Comparison of ENCODE assay signal across 10 cellular contexts in the genomic region with DNA sequence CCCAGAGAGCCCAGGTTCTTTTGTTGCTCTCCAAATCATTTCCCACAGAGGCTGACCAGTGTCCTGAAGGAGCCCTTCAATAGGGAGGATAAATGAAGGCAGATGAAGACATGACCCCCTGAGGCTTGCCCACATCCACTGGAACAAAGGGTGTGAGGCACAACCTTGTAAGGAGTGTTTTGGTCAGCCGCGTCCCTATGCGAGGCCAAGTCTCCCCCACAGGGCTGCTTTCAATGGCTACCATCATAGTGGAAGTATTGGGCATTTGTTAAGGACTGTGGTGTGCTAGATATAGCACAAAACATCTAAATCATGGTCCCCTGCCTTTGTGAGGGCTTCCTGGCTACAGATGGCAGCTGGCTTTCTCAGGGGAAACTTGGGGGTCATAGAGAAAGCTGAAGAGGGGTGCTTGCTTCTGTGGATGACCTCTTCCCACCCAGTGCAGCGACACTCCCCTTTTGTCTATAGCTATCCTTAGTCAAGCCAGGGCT.
DNase-seq lines count a peak whose midpoint lies in the region; ATAC-seq, FAIRE-seq and TF ChIP-seq lines count a peak whose summit lies in the region.
"Had no signal": no experiment of that assay in that cellular context is flagged by ENCODE, and none has a peak within 500 bp of the region (broad histone marks: within the 10 kb centered on the region; RNA-seq: fewer than 3 reads in every experiment).

No MANE protein-coding gene starts in this region.

- no peak overlapping the region for H3K27ac Mint-ChIP-seq in activated naive CD4-positive, alpha-beta T cell treated with anti-CD3 and anti-CD28 coated beads, Interleukin-2, amount 10 ng/mL, durations not matched to agents 7 days and 5 days
- H3K27ac Mint-ChIP-seq in activated CD4-positive, alpha-beta memory T cell treated with anti-CD3 and anti-CD28 coated beads, Interleukin-2, amount 10 ng/mL, durations not matched to agents 7 days and 5 days, result no peak overlapping the region
- H3K27ac Mint-ChIP-seq: T-helper 1 cell treated with Interleukin-12 subunit alpha and Interleukin-12 subunit beta and Interleukin-4 antibody, amounts not matched to agents 30 μg/mL and 1 μg/mL, for 36 hours had no signal

- H2AFZ ChIP-seq in keratinocyte (ENCODE audit: control insufficient read depth, low read length) (no peak overlapping the region), smooth muscle cell (ENCODE audit: low read depth) (no peak overlapping the region)

- POLR2A ChIA-PET in activated CD4-positive, alpha-beta memory T cell treated with anti-CD3 and anti-CD28 coated beads, Interleukin-2, amount 10 ng/mL, durations not matched to agents 7 days and 5 days (lab: Charles Lee), result no interaction called here

- peak; percentile 5 for ATAC-seq in GM18907 (IDR thresholded peaks at IDR 0.05; ENCODE audit: unreplicated experiment)
- ATAC-seq in GM19023 (IDR thresholded peaks at IDR 0.05; ENCODE audit: unreplicated experiment), result no peak

- FAIRE-seq in keratinocyte (lab: Jason Lieb, UNC), result no peak

- H3K27me3 ChIP-seq in adrenal gland (no peaks in the 10 kb centered on the region), keratinocyte (ENCODE audit: control insufficient read depth, extremely low read depth, insufficient read depth, low read length) (no peaks in the 10 kb centered on the region), smooth muscle cell (ENCODE audit: low read depth) (no peaks in the 10 kb centered on the region)

- H3K4me1 ChIP-seq in adrenal gland (replicated peaks in 1 of 2), result peaks cover 13 to 14% of the 10 kb centered on the region in 2 donors
- peaks cover 34% of the 10 kb centered on the region for H3K4me1 ChIP-seq in keratinocyte (ENCODE audit: control insufficient read depth, extremely low read depth, insufficient read depth, low read length)
- peaks cover 47% of the 10 kb centered on the region for H3K4me1 ChIP-seq in smooth muscle cell (ENCODE audit: low read depth)

- H4K20me1 ChIP-seq in keratinocyte (ENCODE audit: control insufficient read depth, extremely low read depth, insufficient read depth, low read length) (no peaks in the 10 kb centered on the region), smooth muscle cell (ENCODE audit: low read depth) (no peaks in the 10 kb centered on the region)

- no peak for DNase-seq in adrenal gland
- DNase-seq in keratinocyte (ENCODE audit: low read depth, low spot score), result no peak
- DNase-seq in smooth muscle cell (lab: John Stamatoyannopoulos, UW; ENCODE audit: unreplicated experiment), result no peak
- DNase-seq in foreskin melanocyte, result no peak
- no peak for DNase-seq in activated naive CD4-positive, alpha-beta T cell treated with anti-CD3 and anti-CD28 coated beads, Interleukin-2, amount 10 ng/mL, durations not matched to agents 7 days and 5 days
- DNase-seq in activated CD4-positive, alpha-beta memory T cell treated with anti-CD3 and anti-CD28 coated beads, Interleukin-2, amount 10 ng/mL, durations not matched to agents 7 days and 5 days, result no peak
- DNase-seq: activated T-cell treated with anti-CD3 and anti-CD28 coated beads, Interleukin-2, amount 50 U/mL, for 4 hours had no signal

- no peaks in the 10 kb centered on the region for H3K79me2 ChIP-seq in keratinocyte (ENCODE audit: control insufficient read depth, insufficient read depth, low read length)
- H3K79me2 ChIP-seq in smooth muscle cell (ENCODE audit: low read depth), result no peaks in the 10 kb centered on the region

- peaks cover 9% of the 10 kb centered on the region for H3K4me1 Mint-ChIP-seq in activated naive CD4-positive, alpha-beta T cell treated with anti-CD3 and anti-CD28 coated beads, Interleukin-2, amount 10 ng/mL, durations not matched to agents 7 days and 5 days
- H3K4me1 Mint-ChIP-seq in activated CD4-positive, alpha-beta memory T cell treated with anti-CD3 and anti-CD28 coated beads, Interleukin-2, amount 10 ng/mL, durations not matched to agents 7 days and 5 days, result no peaks in the 10 kb centered on the region

- H3K9me1 ChIP-seq in keratinocyte (ENCODE audit: control insufficient read depth, extremely low read depth, insufficient read depth, low read length), result no peaks in the 10 kb centered on the region

- H3K9me3 Mint-ChIP-seq in activated naive CD4-positive, alpha-beta T cell treated with anti-CD3 and anti-CD28 coated beads, Interleukin-2, amount 10 ng/mL, durations not matched to agents 7 days and 5 days, result no peaks in the 10 kb centered on the region
- no peaks in the 10 kb centered on the region for H3K9me3 Mint-ChIP-seq in activated CD4-positive, alpha-beta memory T cell treated with anti-CD3 and anti-CD28 coated beads, Interleukin-2, amount 10 ng/mL, durations not matched to agents 7 days and 5 days
- H3K9me3 Mint-ChIP-seq: activated T-cell treated with anti-CD3 and anti-CD28 coated beads, Interleukin-2, amount 50 U/mL, for 4 hours had no signal

- no peak for TF ChIP-seq CTCF in adrenal gland (IDR thresholded peaks at IDR 0.05)
- TF ChIP-seq CTCF in keratinocyte (optimal IDR thresholded peaks at IDR 0.05 in 1 of 3, IDR thresholded peaks at IDR 0.05 in 1 of 3, conservative IDR thresholded peaks at IDR 0.05 in 1 of 3; ENCODE audit: extremely low read depth in 1 of 3, insufficient read depth in 2 of 3, low read length in 3 of 3), result no peak
- no peak for TF ChIP-seq CTCF in smooth muscle cell (IDR thresholded peaks at IDR 0.05; ENCODE audit: borderline replicate concordance, insufficient read depth, poor library complexity, severe bottlenecking)

- H3K9me3 ChIP-seq in adrenal gland (replicated peaks in 1 of 3) (no peaks in the 10 kb centered on the region), keratinocyte (ENCODE audit: control insufficient read depth, low read depth, low read length) (no peaks in the 10 kb centered on the region), smooth muscle cell (replicated peaks; ENCODE audit: low read depth) (no peaks in the 10 kb centered on the region)

- 97 to 100% (median 99%) methylated on average over 1 to 4 of the region's 4 CpGs for WGBS in adrenal gland, 4 donors
- 94% methylated on average over 4 of the region's 4 CpGs for WGBS in smooth muscle cell (ENCODE audit: low lambda C conversion rate)

- no peak overlapping the region for H3K4me3 Mint-ChIP-seq in activated naive CD4-positive, alpha-beta T cell treated with anti-CD3 and anti-CD28 coated beads, Interleukin-2, amount 10 ng/mL, durations not matched to agents 7 days and 5 days
- no peak overlapping the region for H3K4me3 Mint-ChIP-seq in activated CD4-positive, alpha-beta memory T cell treated with anti-CD3 and anti-CD28 coated beads, Interleukin-2, amount 10 ng/mL, durations not matched to agents 7 days and 5 days
- H3K4me3 Mint-ChIP-seq: activated T-cell treated with anti-CD3 and anti-CD28 coated beads, Interleukin-2, amount 50 U/mL, for 4 hours; T-helper 1 cell treated with Interleukin-12 subunit alpha and Interleukin-12 subunit beta and Interleukin-4 antibody, amounts not matched to agents 30 μg/mL and 1 μg/mL, for 36 hours had no signal

- dilution Hi-C loops in keratinocyte (cut with MboI; ENCODE audit: extremely low pct_ligation_motif_present, low sequenced_read_pairs), result no loop called here

- intact Hi-C loops in adrenal gland (cut with DNase I), result no loop called here

- H3K36me3 ChIP-seq in adrenal gland (replicated peaks in 1 of 2) (no peaks in the 10 kb centered on the region), keratinocyte (ENCODE audit: control insufficient read depth in 2 of 2, extremely low read depth in 1 of 2, insufficient read depth in 2 of 2, low read length in 2 of 2) (no peaks in the 10 kb centered on the region), smooth muscle cell (ENCODE audit: low read depth) (no peaks in the 10 kb centered on the region)

- H3K4me3 ChIP-seq in adrenal gland (no peak overlapping the region), keratinocyte (ENCODE audit: control insufficient read depth in 2 of 3, extremely low read depth in 1 of 3, insufficient read depth in 2 of 3, low read depth in 1 of 3, low read length in 3 of 3) (no peak overlapping the region), smooth muscle cell (no peak overlapping the region)

- H3K9ac ChIP-seq in keratinocyte (ENCODE audit: control insufficient read depth, extremely low read depth, insufficient read depth, low read length), result peak overlapping the region; percentile 49
- H3K9ac ChIP-seq in smooth muscle cell (ENCODE audit: low read depth), result no peak overlapping the region

- H3K27me3 Mint-ChIP-seq in activated naive CD4-positive, alpha-beta T cell treated with anti-CD3 and anti-CD28 coated beads, Interleukin-2, amount 10 ng/mL, durations not matched to agents 7 days and 5 days, result peaks cover 5% of the 10 kb centered on the region
- H3K27me3 Mint-ChIP-seq in activated CD4-positive, alpha-beta memory T cell treated with anti-CD3 and anti-CD28 coated beads, Interleukin-2, amount 10 ng/mL, durations not matched to agents 7 days and 5 days, result no peaks in the 10 kb centered on the region

- H3K27ac ChIP-seq in adrenal gland (peak overlapping the region; percentile 14 to 76 (median 14)), keratinocyte (ENCODE audit: control insufficient read depth, insufficient read depth, low read length) (peak overlapping the region; percentile 85), smooth muscle cell (ENCODE audit: low read depth) (peak overlapping the region; percentile 34)

- H3K36me3 Mint-ChIP-seq in activated naive CD4-positive, alpha-beta T cell treated with anti-CD3 and anti-CD28 coated beads, Interleukin-2, amount 10 ng/mL, durations not matched to agents 7 days and 5 days, result peaks cover 10% of the 10 kb centered on the region
- no peaks in the 10 kb centered on the region for H3K36me3 Mint-ChIP-seq in activated CD4-positive, alpha-beta memory T cell treated with anti-CD3 and anti-CD28 coated beads, Interleukin-2, amount 10 ng/mL, durations not matched to agents 7 days and 5 days (ENCODE audit: low read depth)

- peak overlapping the region; percentile 39 for H3K4me2 ChIP-seq in keratinocyte (ENCODE audit: control insufficient read depth, extremely low read depth, insufficient read depth, low read depth, low read length)
- H3K4me2 ChIP-seq in smooth muscle cell, result peak overlapping the region; percentile 20

- no peak for TF ChIP-seq POLR2A in adrenal gland (IDR thresholded peaks at IDR 0.05)

- CTCF ChIA-PET in activated naive CD4-positive, alpha-beta T cell treated with anti-CD3 and anti-CD28 coated beads, Interleukin-2, amount 10 ng/mL, durations not matched to agents 7 days and 5 days (lab: Charles Lee), result interaction anchor here (0.6 kb wide), 1 partner anchor 47 kb away, joined by 3 read pairs; no protein-coding TSS in a partner anchor
- CTCF ChIA-PET in activated CD4-positive, alpha-beta memory T cell treated with anti-CD3 and anti-CD28 coated beads, Interleukin-2, amount 10 ng/mL, durations not matched to agents 7 days and 5 days (lab: Charles Lee), result no interaction called here

- no peaks in the 10 kb centered on the region for H3F3A ChIP-seq in smooth muscle cell (ENCODE audit: low read depth)

Comparison
In these comparisons a context has a peak if more than half of its experiments do, and no peak if none do; other contexts are left out.
1. H3K27ac ChIP-seq: peak in every context shown above with its lines; median percentile 85 in keratinocyte; 34 in smooth muscle cell; 14 in adrenal gland.